Comparison of ENCODE assay signal across 7 cellular contexts in genomic region chr6:130513770-130514169, GRCh38.
DNase-seq lines count a peak whose midpoint lies in the region; ATAC-seq, FAIRE-seq and TF ChIP-seq lines count a peak whose summit lies in the region.

No MANE protein-coding gene starts in this region.

- no peaks in the 10 kb centered on the region for H3K36me3 Mint-ChIP-seq in T-cell
- H3K36me3 Mint-ChIP-seq in endothelial cell (ENCODE audit: low read depth, unreplicated experiment), result no peaks in the 10 kb centered on the region

- no peak for FAIRE-seq in D721Med (lab: Jason Lieb, UNC)

- CTCF ChIA-PET in T-cell (lab: Charles Lee), result interaction anchor here in 1 of 2 donors (0.9 kb wide), 1 partner anchor 183 kb away, joined by 3 read pairs; no protein-coding TSS in a partner anchor

- POLR2A ChIA-PET in T-cell (lab: Charles Lee), result interaction anchor here (0.5 to 0.6 kb wide), 3 partner anchors 10 to 1095 kb away, joined by 3 to 11 read pairs (median 6); no protein-coding TSS in a partner anchor

- H3K27me3 Mint-ChIP-seq in T-cell (no peaks in the 10 kb centered on the region), endothelial cell (ENCODE audit: unreplicated experiment) (peaks cover 1% of the 10 kb centered on the region)

- H3K27ac Mint-ChIP-seq in T-cell (peak overlapping the region; percentile 96 to 97), endothelial cell (ENCODE audit: unreplicated experiment) (peak overlapping the region; percentile 84)

- peak overlapping the region; percentile 22 to 72 (median 46) for H3K4me3 Mint-ChIP-seq in T-cell
- H3K4me3 Mint-ChIP-seq in endothelial cell (ENCODE audit: unreplicated experiment), result no peak overlapping the region

- DNase-seq in T-cell (peak in 29 of 34 experiments; percentile 4 to 76 (median 48)), endothelial cell (ENCODE audit: low spot score) (no peak), D721Med (ENCODE audit: insufficient read length, low spot score) (no peak), NCI-H1694 treated with DMSO at 0.1 percent for 48 hours (lab: John Stamatoyannopoulos, UW) (no peak)
- DNase-seq in stimulated activated naive CD8-positive, alpha-beta T cell treated with anti-CD3 and anti-CD28 coated beads, Interleukin-15, Interleukin-2, amounts not matched to agents 100 U/mL and 50 U/mL, for 24 hours, result peak; percentile 31

- H3K9me3 Mint-ChIP-seq in T-cell (peaks cover 3 to 15% (median 4%) of the 10 kb centered on the region in 3 donors), endothelial cell (ENCODE audit: unreplicated experiment) (no peaks in the 10 kb centered on the region)

- TF ChIP-seq CTCF in endothelial cell (IDR thresholded peaks at IDR 0.05; ENCODE audit: unreplicated experiment) (no peak), D721Med (IDR thresholded peaks at IDR 0.05; ENCODE audit: insufficient read depth, missing control alignments) (no peak)

- ATAC-seq in GM18907 (IDR thresholded peaks at IDR 0.05; ENCODE audit: unreplicated experiment), result peak; percentile 65
- ATAC-seq in HG03097 (IDR thresholded peaks at IDR 0.05; ENCODE audit: low FRiP score, unreplicated experiment), result peak; percentile 54
- ATAC-seq in T-cell (replicated peaks in 1 of 4), result peak; percentile 90 to 95 (median 92)
- peak; percentile 80 for ATAC-seq in stimulated activated naive CD8-positive, alpha-beta T cell treated with anti-CD3 and anti-CD28 coated beads, Interleukin-15, Interleukin-2, amounts not matched to agents 100 U/mL and 50 U/mL, for 24 hours

- H3K4me1 Mint-ChIP-seq in T-cell (peaks cover 66 to 72% (median 67%) of the 10 kb centered on the region in 3 donors), endothelial cell (ENCODE audit: unreplicated experiment) (peaks cover 22% of the 10 kb centered on the region)

Comparison
In these comparisons a context has a peak if more than half of its experiments do, and no peak if none do; other contexts are left out.
1. DNase-seq: peak in T-cell (29 of 34) and stimulated activated naive CD8-positive, alpha-beta T cell treated with anti-CD3 and anti-CD28 coated beads, Interleukin-15, Interleukin-2, amounts not matched to agents 100 U/mL and 50 U/mL, for 24 hours (single experiment); none in endothelial cell (single experiment), D721Med (single experiment) and NCI-H1694 treated with DMSO at 0.1 percent for 48 hours (single experiment).
2. Peak in every context shown above with its lines, with median percentiles within 50 percentile points of each other: ATAC-seq.